22 cellular contexts compared by ENCODE assay signal in genomic region chr9:37905776-37906175, GRCh38. TPM values are rescaled to one million over a fixed set of nuclear protein-coding genes. Genes with fewer than 3 reads are reported as not detected.
DNase-seq lines count a peak whose midpoint lies in the region; ATAC-seq and TF ChIP-seq lines count a peak whose summit lies in the region.
"Had no signal": no experiment of that assay in that cellular context is flagged by ENCODE, and none has a peak within 500 bp of the region (broad histone marks: within the 10 kb centered on the region; RNA-seq: fewer than 3 reads in every experiment).

No MANE protein-coding gene starts in this region.

- no peak overlapping the region for H3K27ac ChIP-seq in transverse colon
- H3K27ac ChIP-seq: brain microvascular endothelial cell, foreskin keratinocyte, hepatocyte, left ventricle myocardium inferior, psoas muscle, suprapubic skin had no signal

- no peaks in the 10 kb centered on the region for H3K36me3 ChIP-seq in Caco-2 (ENCODE audit: control insufficient read depth, insufficient read depth, low read length)
- H3K36me3 ChIP-seq in transverse colon, result no peaks in the 10 kb centered on the region
- H3K36me3 ChIP-seq: brain microvascular endothelial cell, suprapubic skin had no signal

- H3K27me3 ChIP-seq in Caco-2 (replicated peaks; ENCODE audit: control insufficient read depth, insufficient read depth, low read length), result no peaks in the 10 kb centered on the region
- H3K27me3 ChIP-seq in transverse colon, result no peaks in the 10 kb centered on the region
- H3K27me3 ChIP-seq: brain microvascular endothelial cell, foreskin keratinocyte, hepatocyte, suprapubic skin had no signal

- H3K4me3 Mint-ChIP-seq in activated CD4-positive, alpha-beta T cell treated with anti-CD3 and anti-CD28 coated beads, Interleukin-2, amount 10 ng/mL, durations not matched to agents 7 days and 5 days, result no peak overlapping the region
- no peak overlapping the region for H3K4me3 Mint-ChIP-seq in activated CD4-positive, alpha-beta T cell treated with anti-CD3 and anti-CD28 coated beads, Interleukin-2, amount 10 ng/mL, durations not matched to agents 24 days and 14 days
- peak overlapping the region; percentile 22 for H3K4me3 Mint-ChIP-seq in Caco-2 (ENCODE audit: unreplicated experiment)
- peak overlapping the region; percentile 61 for H3K4me3 Mint-ChIP-seq in endothelial cell (ENCODE audit: unreplicated experiment)
- peak overlapping the region; percentile 81 for H3K4me3 Mint-ChIP-seq in neural crest cell
- no peak overlapping the region for H3K4me3 Mint-ChIP-seq in stimulated activated naive B cell treated with anti-CD40 and anti-IgM and Interleukin-4, amounts not matched to agents 10 μg/mL and 1 μg/mL and 100 μg/mL, for 72 hours
- H3K4me3 Mint-ChIP-seq: activated CD4-positive, alpha-beta T cell treated with anti-CD3 and anti-CD28 coated beads for 36 hours; activated CD8-positive, alpha-beta memory T cell treated with anti-CD3 and anti-CD28 coated beads, Interleukin-2, amount 10 ng/mL, durations not matched to agents 7 days and 5 days had no signal

- H3K36me3 Mint-ChIP-seq in activated CD4-positive, alpha-beta T cell treated with anti-CD3 and anti-CD28 coated beads, Interleukin-2, amount 10 ng/mL, durations not matched to agents 7 days and 5 days (ENCODE audit: low read depth), result peaks cover under 1% of the 10 kb centered on the region
- no peaks in the 10 kb centered on the region for H3K36me3 Mint-ChIP-seq in activated CD4-positive, alpha-beta T cell treated with anti-CD3 and anti-CD28 coated beads, Interleukin-2, amount 10 ng/mL, durations not matched to agents 24 days and 14 days (ENCODE audit: low read depth)
- peaks cover 12% of the 10 kb centered on the region for H3K36me3 Mint-ChIP-seq in Caco-2 (ENCODE audit: insufficient read depth, unreplicated experiment)
- no peaks in the 10 kb centered on the region for H3K36me3 Mint-ChIP-seq in endothelial cell (ENCODE audit: low read depth, unreplicated experiment)
- H3K36me3 Mint-ChIP-seq in neural crest cell (ENCODE audit: low read depth), result no peaks in the 10 kb centered on the region
- H3K36me3 Mint-ChIP-seq in stimulated activated naive B cell treated with anti-CD40 and anti-IgM and Interleukin-4, amounts not matched to agents 10 μg/mL and 1 μg/mL and 100 μg/mL, for 72 hours, result peaks cover 1% of the 10 kb centered on the region in 2 donors

- CTCF ChIA-PET in activated CD4-positive, alpha-beta T cell treated with anti-CD3 and anti-CD28 coated beads, Interleukin-2, amount 10 ng/mL, durations not matched to agents 7 days and 5 days (lab: Charles Lee), result no interaction called here
- CTCF ChIA-PET in Caco-2 (lab: Charles Lee), result interaction anchor here (0.6 kb wide), 1 partner anchor 45 kb away, joined by 3 read pairs; no protein-coding TSS in a partner anchor

- peaks cover 2% of the 10 kb centered on the region for H3K27me3 Mint-ChIP-seq in activated CD4-positive, alpha-beta T cell treated with anti-CD3 and anti-CD28 coated beads, Interleukin-2, amount 10 ng/mL, durations not matched to agents 7 days and 5 days
- H3K27me3 Mint-ChIP-seq in activated CD4-positive, alpha-beta T cell treated with anti-CD3 and anti-CD28 coated beads, Interleukin-2, amount 10 ng/mL, durations not matched to agents 24 days and 14 days, result peaks cover 9% of the 10 kb centered on the region
- H3K27me3 Mint-ChIP-seq in Caco-2 (ENCODE audit: insufficient read depth, unreplicated experiment) (no peaks in the 10 kb centered on the region), endothelial cell (ENCODE audit: unreplicated experiment) (peaks cover 1% of the 10 kb centered on the region), neural crest cell (ENCODE audit: low read depth) (peaks cover 12% of the 10 kb centered on the region)
- H3K27me3 Mint-ChIP-seq in stimulated activated naive B cell treated with anti-CD40 and anti-IgM and Interleukin-4, amounts not matched to agents 10 μg/mL and 1 μg/mL and 100 μg/mL, for 72 hours, result no peaks in the 10 kb centered on the region
- H3K27me3 Mint-ChIP-seq: activated CD4-positive, alpha-beta T cell treated with anti-CD3 and anti-CD28 coated beads for 36 hours; activated CD8-positive, alpha-beta memory T cell treated with anti-CD3 and anti-CD28 coated beads, Interleukin-2, amount 10 ng/mL, durations not matched to agents 7 days and 5 days had no signal

- no peaks in the 10 kb centered on the region for H3K9me3 Mint-ChIP-seq in activated CD4-positive, alpha-beta T cell treated with anti-CD3 and anti-CD28 coated beads, Interleukin-2, amount 10 ng/mL, durations not matched to agents 7 days and 5 days
- no peaks in the 10 kb centered on the region for H3K9me3 Mint-ChIP-seq in activated CD4-positive, alpha-beta T cell treated with anti-CD3 and anti-CD28 coated beads, Interleukin-2, amount 10 ng/mL, durations not matched to agents 24 days and 14 days
- H3K9me3 Mint-ChIP-seq in Caco-2 (ENCODE audit: unreplicated experiment) (no peaks in the 10 kb centered on the region), endothelial cell (ENCODE audit: unreplicated experiment) (no peaks in the 10 kb centered on the region), neural crest cell (no peaks in the 10 kb centered on the region)
- no peaks in the 10 kb centered on the region for H3K9me3 Mint-ChIP-seq in stimulated activated naive B cell treated with anti-CD40 and anti-IgM and Interleukin-4, amounts not matched to agents 10 μg/mL and 1 μg/mL and 100 μg/mL, for 72 hours

- ATAC-seq in HG03378 (IDR thresholded peaks at IDR 0.05; ENCODE audit: unreplicated experiment), result no peak
- ATAC-seq in stimulated activated naive B cell treated with anti-CD40 and anti-IgM and Interleukin-4, amounts not matched to agents 10 μg/mL and 1 μg/mL and 100 μg/mL, for 72 hours (replicated peaks), result no peak
- ATAC-seq: activated CD4-positive, alpha-beta T cell treated with anti-CD3 and anti-CD28 coated beads for 36 hours; activated CD8-positive, alpha-beta memory T cell treated with anti-CD3 and anti-CD28 coated beads, Interleukin-2, amount 10 ng/mL, durations not matched to agents 7 days and 5 days; foreskin keratinocyte; psoas muscle had no signal

- H3K4me1 ChIP-seq in Caco-2, result peaks cover 31% of the 10 kb centered on the region
- H3K4me1 ChIP-seq in transverse colon, result peaks cover 13 to 23% (median 21%) of the 10 kb centered on the region in 4 donors

- H3K9me3 ChIP-seq in Caco-2 (no peaks in the 10 kb centered on the region), transverse colon (no peaks in the 10 kb centered on the region)
- H3K9me3 ChIP-seq: left ventricle myocardium inferior, psoas muscle, suprapubic skin had no signal

- H3K4me3 ChIP-seq in Caco-2 (ENCODE audit: low read depth, low read length) (no peak overlapping the region), transverse colon (no peak overlapping the region)
- H3K4me3 ChIP-seq: hepatocyte had no signal

- BruUV-seq in Caco-2 (replicated peaks; lab: Mats Ljungman, UMichigan), result no TSS peak

- TF ChIP-seq POLR2A in transverse colon (IDR thresholded peaks at IDR 0.05), result no peak

- 80 to 90% methylated on average over 2 to 4 of the region's 4 CpGs for WGBS in transverse colon (ENCODE audit: low coverage in 1 of 2), 2 donors

- intact Hi-C loops in activated CD4-positive, alpha-beta T cell treated with anti-CD3 and anti-CD28 coated beads, Interleukin-2, amount 10 ng/mL, durations not matched to agents 24 days and 14 days (cut with micrococcal nuclease), result loop anchor here (2.0 to 10.0 kb wide), 4 partner anchors 105 to 489 kb away; partner anchors contain the start of genes ALDH1B1, DCAF10 and SHB
- intact Hi-C loops in Caco-2 (cut with micrococcal nuclease; ENCODE audit: unreplicated experiment) (loop anchor here (2.0 to 10.0 kb wide), 5 partner anchors 121 to 457 kb away; partner anchors contain the start of genes EXOSC3 and SHB), transverse colon (cut with DNase I; ENCODE audit: low total_unique reads) (no loop called here)

- no peak for TF ChIP-seq EP300 in transverse colon (IDR thresholded peaks at IDR 0.05; ENCODE audit: low read depth)

- in situ Hi-C loops in transverse colon (cut with MboI; ENCODE audit: low pct_ligation_motif_present in 1 of 4, low pct_unique_long_range_greater_than_20kb in 1 of 4, low sequenced_read_pairs in 3 of 4), result loop anchor here (5.0 to 25.0 kb wide), 8 partner anchors 157 to 507 kb away; partner anchors contain the start of genes TOMM5 (in 2 of the 4), FBXO10 (in 1 of the 4), IGFBPL1 (in 1 of the 4) and POLR1E (in 1 of the 4)

- TF ChIP-seq CTCF in Caco-2 (IDR thresholded peaks at IDR 0.05; ENCODE audit: insufficient read depth in 1 of 2, low read depth in 1 of 2, low read length in 1 of 2, severe bottlenecking in 1 of 2, unreplicated experiment in 1 of 2), result no peak
- no peak for TF ChIP-seq CTCF in endothelial cell (IDR thresholded peaks at IDR 0.05; ENCODE audit: unreplicated experiment)
- TF ChIP-seq CTCF in neural crest cell (conservative IDR thresholded peaks at IDR 0.05), result no peak
- no peak for TF ChIP-seq CTCF in transverse colon (IDR thresholded peaks at IDR 0.05)

- DNase-seq in activated CD4-positive, alpha-beta T cell treated with anti-CD3 and anti-CD28 coated beads, Interleukin-2, amount 10 ng/mL, durations not matched to agents 7 days and 5 days, result no peak
- DNase-seq in activated CD4-positive, alpha-beta T cell treated with anti-CD3 and anti-CD28 coated beads, Interleukin-2, amount 10 ng/mL, durations not matched to agents 24 days and 14 days, result no peak
- DNase-seq in Caco-2 (no peak), endothelial cell (ENCODE audit: low spot score) (no peak), neural crest cell (ENCODE audit: low read depth, low spot score) (no peak), transverse colon (no peak)
- DNase-seq in stimulated activated naive B cell treated with anti-CD40 and anti-IgM and Interleukin-4, amounts not matched to agents 10 μg/mL and 1 μg/mL and 100 μg/mL, for 72 hours, result no peak
- DNase-seq: activated CD4-positive, alpha-beta T cell treated with anti-CD3 and anti-CD28 coated beads for 36 hours; activated CD8-positive, alpha-beta memory T cell treated with anti-CD3 and anti-CD28 coated beads, Interleukin-2, amount 10 ng/mL, durations not matched to agents 7 days and 5 days; brain microvascular endothelial cell; DMS79 treated with DMSO at 0.1 percent for 48 hours; effector CD4-positive, alpha-beta T cell; foreskin keratinocyte; Kasumi-1; left ventricle myocardium inferior; midbrain; NCI-H1694 treated with DMSO at 0.1 percent for 48 hours; NCI-H2171 treated with DMSO at 0.1 percent for 48 hours; psoas muscle had no signal

- H3K27ac Mint-ChIP-seq in activated CD4-positive, alpha-beta T cell treated with anti-CD3 and anti-CD28 coated beads, Interleukin-2, amount 10 ng/mL, durations not matched to agents 7 days and 5 days, result peak overlapping the region; percentile 63
- no peak overlapping the region for H3K27ac Mint-ChIP-seq in activated CD4-positive, alpha-beta T cell treated with anti-CD3 and anti-CD28 coated beads, Interleukin-2, amount 10 ng/mL, durations not matched to agents 24 days and 14 days
- H3K27ac Mint-ChIP-seq in Caco-2 (ENCODE audit: unreplicated experiment) (peak overlapping the region; percentile 30), endothelial cell (ENCODE audit: unreplicated experiment) (no peak overlapping the region), neural crest cell (ENCODE audit: unreplicated experiment) (peak overlapping the region; percentile 71)
- H3K27ac Mint-ChIP-seq in stimulated activated naive B cell treated with anti-CD40 and anti-IgM and Interleukin-4, amounts not matched to agents 10 μg/mL and 1 μg/mL and 100 μg/mL, for 72 hours, result no peak overlapping the region
- H3K27ac Mint-ChIP-seq: activated CD4-positive, alpha-beta T cell treated with anti-CD3 and anti-CD28 coated beads for 36 hours; activated CD8-positive, alpha-beta memory T cell treated with anti-CD3 and anti-CD28 coated beads, Interleukin-2, amount 10 ng/mL, durations not matched to agents 7 days and 5 days had no signal

- POLR2A ChIA-PET in activated CD4-positive, alpha-beta T cell treated with anti-CD3 and anti-CD28 coated beads, Interleukin-2, amount 10 ng/mL, durations not matched to agents 7 days and 5 days (lab: Charles Lee), result interaction anchor here (0.7 kb wide), 1 partner anchor 433 kb away, joined by 4 read pairs; no protein-coding TSS in a partner anchor
- POLR2A ChIA-PET in Caco-2 (lab: Charles Lee), result no interaction called here

- peaks cover 22% of the 10 kb centered on the region for H3K4me1 Mint-ChIP-seq in activated CD4-positive, alpha-beta T cell treated with anti-CD3 and anti-CD28 coated beads, Interleukin-2, amount 10 ng/mL, durations not matched to agents 7 days and 5 days
- H3K4me1 Mint-ChIP-seq in activated CD4-positive, alpha-beta T cell treated with anti-CD3 and anti-CD28 coated beads, Interleukin-2, amount 10 ng/mL, durations not matched to agents 24 days and 14 days, result peaks cover 18% of the 10 kb centered on the region
- H3K4me1 Mint-ChIP-seq in Caco-2 (ENCODE audit: low read depth, unreplicated experiment), result peaks cover 22% of the 10 kb centered on the region
- peaks cover 9% of the 10 kb centered on the region for H3K4me1 Mint-ChIP-seq in endothelial cell (ENCODE audit: unreplicated experiment)
- peaks cover 23% of the 10 kb centered on the region for H3K4me1 Mint-ChIP-seq in neural crest cell
- peaks cover 11 to 20% of the 10 kb centered on the region in 2 donors for H3K4me1 Mint-ChIP-seq in stimulated activated naive B cell treated with anti-CD40 and anti-IgM and Interleukin-4, amounts not matched to agents 10 μg/mL and 1 μg/mL and 100 μg/mL, for 72 hours

RNA-seq across cellular contexts. Expression of gene SLC25A51, which starts 1.8 kb away (rescaled TPM):
- 10 to 100 TPM; 30.5 to 36.8 TPM for total RNA-seq in activated CD4-positive, alpha-beta T cell treated with anti-CD3 and anti-CD28 coated beads, Interleukin-2, amount 10 ng/mL, durations not matched to agents 7 days and 5 days
- total RNA-seq in activated CD4-positive, alpha-beta T cell treated with anti-CD3 and anti-CD28 coated beads, Interleukin-2, amount 10 ng/mL, durations not matched to agents 24 days and 14 days, result 32.0 and 33.3 TPM in 2 replicates
- total RNA-seq in Caco-2 (2022), result 29.1 and 29.3 TPM in 2 replicates
- total RNA-seq in endothelial cell (ENCODE audit: unreplicated experiment), result 28.5 TPM
- 32.5 and 33.0 TPM in 2 replicates for total RNA-seq in neural crest cell
- total RNA-seq in transverse colon, result 10 to 100 TPM; 15.7 to 30.0 (median 24.1) TPM

Comparison
In these comparisons a context has a peak if more than half of its experiments do, and no peak if none do; other contexts are left out.
1. H3K27ac Mint-ChIP-seq: peak in activated CD4-positive, alpha-beta T cell treated with anti-CD3 and anti-CD28 coated beads, Interleukin-2, amount 10 ng/mL, durations not matched to agents 7 days and 5 days (single experiment), Caco-2 (single experiment) and neural crest cell (single experiment); none in activated CD4-positive, alpha-beta T cell treated with anti-CD3 and anti-CD28 coated beads, Interleukin-2, amount 10 ng/mL, durations not matched to agents 24 days and 14 days (single experiment), endothelial cell (single experiment) and stimulated activated naive B cell treated with anti-CD40 and anti-IgM and Interleukin-4, amounts not matched to agents 10 μg/mL and 1 μg/mL and 100 μg/mL, for 72 hours (single experiment).
2. H3K4me3 Mint-ChIP-seq: peak in Caco-2 (single experiment), endothelial cell (single experiment) and neural crest cell (single experiment); none in activated CD4-positive, alpha-beta T cell treated with anti-CD3 and anti-CD28 coated beads, Interleukin-2, amount 10 ng/mL, durations not matched to agents 7 days and 5 days (single experiment), activated CD4-positive, alpha-beta T cell treated with anti-CD3 and anti-CD28 coated beads, Interleukin-2, amount 10 ng/mL, durations not matched to agents 24 days and 14 days (single experiment) and stimulated activated naive B cell treated with anti-CD40 and anti-IgM and Interleukin-4, amounts not matched to agents 10 μg/mL and 1 μg/mL and 100 μg/mL, for 72 hours (0 of 2).